In genomic region chr6:69673298-69673697, GRCh38 we compare ENCODE assay signal across 21 cellular contexts.
DNase-seq lines count a peak whose midpoint lies in the region; ATAC-seq, FAIRE-seq and TF ChIP-seq lines count a peak whose summit lies in the region.
"Had no signal": no experiment of that assay in that cellular context is flagged by ENCODE, and none has a peak within 500 bp of the region (broad histone marks: within the 10 kb centered on the region; RNA-seq: fewer than 3 reads in every experiment).

No MANE protein-coding gene starts in this region.

- FAIRE-seq in K562 (lab: Jason Lieb, UNC), result peak; percentile 19
- FAIRE-seq: G401.6, GM19239, H1 had no signal

- intact Hi-C loops in K562 (cut with micrococcal nuclease) (no loop called here), mucosa of descending colon (cut with DNase I, micrococcal nuclease) (no loop called here), ovary (cut with DNase I) (no loop called here), heart right ventricle (cut with DNase I) (no loop called here)

- no peaks in the 10 kb centered on the region for H3K4me1 ChIP-seq in K562 (replicated peaks in 1 of 2; ENCODE audit: control insufficient read depth in 2 of 2, insufficient read depth in 2 of 2, low read length in 2 of 2)
- no peaks in the 10 kb centered on the region for H3K4me1 ChIP-seq in mucosa of descending colon (ENCODE audit: low read depth)
- H3K4me1 ChIP-seq in ovary (ENCODE audit: insufficient read depth), result no peaks in the 10 kb centered on the region
- H3K4me1 ChIP-seq in Karpas-422 (ENCODE audit: low read length), result peaks cover 7% of the 10 kb centered on the region; the same call in 1 of the 2 replicates
- no peaks in the 10 kb centered on the region for H3K4me1 ChIP-seq in heart right ventricle

- TF ChIP-seq EP300 in K562 (IDR thresholded peaks at IDR 0.05; ENCODE audit: low read length) (no peak), ovary (IDR thresholded peaks at IDR 0.05) (no peak)

- no peaks in the 10 kb centered on the region for H4K20me1 ChIP-seq in K562 (replicated peaks; ENCODE audit: control insufficient read depth, insufficient read depth, low read length)
- no peaks in the 10 kb centered on the region for H4K20me1 ChIP-seq in Karpas-422 (ENCODE audit: insufficient read depth, low read depth, low read length)

- H3K4me2 ChIP-seq in K562 (ENCODE audit: insufficient read depth, low read length), result no peak overlapping the region
- H3K4me2 ChIP-seq in Karpas-422 (ENCODE audit: low read depth, low read length, poor library complexity, severe bottlenecking), result no peak overlapping the region

- WGBS in K562 (ENCODE audit: insufficient coverage, low coverage, missing lambda C conversion rate), result 18% methylated on average over 2 of the region's 2 CpGs
- 39 to 47% (median 39%) methylated on average over 2 of the region's 2 CpGs for WGBS in ovary, 3 donors
- 78 to 82% methylated on average over 2 of the region's 2 CpGs for WGBS in heart right ventricle, 2 donors

- no peaks in the 10 kb centered on the region for H3K9me3 ChIP-seq in K562 (replicated peaks; ENCODE audit: control insufficient read depth, insufficient read depth, low read depth, low read length)
- H3K9me3 ChIP-seq in mucosa of descending colon, result no peaks in the 10 kb centered on the region
- H3K9me3 ChIP-seq in ovary, result no peaks in the 10 kb centered on the region
- no peaks in the 10 kb centered on the region for H3K9me3 ChIP-seq in Karpas-422 (ENCODE audit: low read length)
- no peaks in the 10 kb centered on the region for H3K9me3 ChIP-seq in heart right ventricle

- H3K27ac ChIP-seq in K562 (ENCODE audit: extremely low read depth, low read depth, low read length), result no peak overlapping the region
- no peak overlapping the region for H3K27ac ChIP-seq in ovary
- no peak overlapping the region for H3K27ac ChIP-seq in Karpas-422 (ENCODE audit: low read length)
- no peak overlapping the region for H3K27ac ChIP-seq in heart right ventricle
- H3K27ac ChIP-seq: HL-60, RWPE1 had no signal

- CTCF ChIA-PET in K562 (lab: Yijun Ruan, JAX; ENCODE audit: low intra/inter-chr PET ratio), result no interaction called here

- peak; percentile 17 for DNase-seq in NCI-H82 (lab: John Stamatoyannopoulos, UW)
- DNase-seq in NCI-H82 treated with DMSO at 0.1 percent for 48 hours (lab: John Stamatoyannopoulos, UW; ENCODE audit: unreplicated experiment), result no peak
- peak in 1 of 4 experiments; percentile 7 for DNase-seq in K562 (ENCODE audit: extremely low read depth in 1 of 4, low spot score in 3 of 4)
- DNase-seq in mucosa of descending colon, result no peak
- DNase-seq in ovary, result no peak
- DNase-seq in Karpas-422, result no peak
- DNase-seq in GDM1 (lab: John Stamatoyannopoulos, UW), result no peak
- DNase-seq in heart right ventricle, result no peak
- DNase-seq: CD4-positive, CD25-positive, alpha-beta regulatory T cell; HCEC 1CT; NCI-H2029; NCI-H524 treated with DMSO at 0.1 percent for 48 hours; SHP77; T-cell had no signal

- H3K79me2 ChIP-seq in K562 (ENCODE audit: control insufficient read depth, insufficient read depth, low read length), result no peaks in the 10 kb centered on the region
- no peaks in the 10 kb centered on the region for H3K79me2 ChIP-seq in Karpas-422 (ENCODE audit: low read length)

- H3K27me3 ChIP-seq in K562 (ENCODE audit: control insufficient read depth in 2 of 2, insufficient read depth in 2 of 2, low read length in 2 of 2), result no peaks in the 10 kb centered on the region
- H3K27me3 ChIP-seq in ovary, result no peaks in the 10 kb centered on the region
- no peaks in the 10 kb centered on the region for H3K27me3 ChIP-seq in Karpas-422 (ENCODE audit: low read length)
- no peaks in the 10 kb centered on the region for H3K27me3 ChIP-seq in heart right ventricle

- TF ChIP-seq POLR2A in K562 (conservative IDR thresholded peaks at IDR 0.05) (no peak), ovary (IDR thresholded peaks at IDR 0.05) (no peak)

- POLR2A ChIA-PET in K562 (lab: Yijun Ruan, JAX), result no interaction called here

- H3K9ac ChIP-seq in K562 (ENCODE audit: insufficient read depth in 1 of 2, low read depth in 2 of 2, low read length in 2 of 2) (no peak overlapping the region), Karpas-422 (ENCODE audit: low read length) (no peak overlapping the region)

- TF ChIP-seq RAD21 in K562 (CRISPR knock-in tag; conservative IDR thresholded peaks at IDR 0.05 in 1 of 2, IDR thresholded peaks at IDR 0.05 in 1 of 2), result no peak

- in situ Hi-C loops in K562 (cut with MboI), result no loop called here

- no peak overlapping the region for H2AFZ ChIP-seq in K562 (ENCODE audit: low read depth, low read length)
- no peak overlapping the region for H2AFZ ChIP-seq in Karpas-422 (ENCODE audit: low read length)

- H3K36me3 ChIP-seq in K562 (ENCODE audit: control insufficient read depth, insufficient read depth, low read length), result no peaks in the 10 kb centered on the region; the same call in 1 of the 3 replicates
- H3K36me3 ChIP-seq in mucosa of descending colon (ENCODE audit: low read depth), result no peaks in the 10 kb centered on the region
- no peaks in the 10 kb centered on the region for H3K36me3 ChIP-seq in ovary
- H3K36me3 ChIP-seq in Karpas-422 (ENCODE audit: insufficient read depth, low read length), result peaks cover 12% of the 10 kb centered on the region
- H3K36me3 ChIP-seq in heart right ventricle, result peaks cover 0 to 80% (median 31%) of the 10 kb centered on the region in 9 donors

- H3K4me3 ChIP-seq in K562, result no peak overlapping the region
- H3K4me3 ChIP-seq in mucosa of descending colon, result no peak overlapping the region
- no peak overlapping the region for H3K4me3 ChIP-seq in ovary
- H3K4me3 ChIP-seq in Karpas-422 (ENCODE audit: low read length), result no peak overlapping the region
- H3K4me3 ChIP-seq in heart right ventricle, result no peak overlapping the region
- H3K4me3 ChIP-seq: GM12878 had no signal

- no peaks in the 10 kb centered on the region for H3K9me2 ChIP-seq in Karpas-422 (replicated peaks; ENCODE audit: insufficient read depth, low read length)

- H3K9me1 ChIP-seq in K562 (ENCODE audit: control insufficient read depth, insufficient read depth, low read length), result no peaks in the 10 kb centered on the region

- TF ChIP-seq CTCF in K562 (IDR thresholded peaks at IDR 0.05 in 2 of 3, conservative IDR thresholded peaks at IDR 0.05 in 1 of 3; ENCODE audit: insufficient read depth in 2 of 3, low read depth in 1 of 3, low read length in 3 of 3), result no peak
- no peak for TF ChIP-seq CTCF in mucosa of descending colon (IDR thresholded peaks at IDR 0.05)
- TF ChIP-seq CTCF in ovary (IDR thresholded peaks at IDR 0.05), result no peak
- no peak for TF ChIP-seq CTCF in heart right ventricle (IDR thresholded peaks at IDR 0.05)

- 0 out of 3 replicates have a peak, but pooled peaks have one; percentile 53 for ATAC-seq in K562
- peak; percentile 38 for ATAC-seq in mucosa of descending colon
- no peak for ATAC-seq in heart right ventricle
- ATAC-seq: GM12878, Panc1, T-cell had no signal

- no TSS peak for BruUV-seq in K562 (replicated peaks; lab: Mats Ljungman, UMichigan)

TF ChIP-seq in K562, 482 proteins besides CTCF, POLR2A, EP300 and RAD21:
- TF ChIP-seq MEIS2 (IDR thresholded peaks at IDR 0.05; ENCODE audit: partially characterized antibody) (peak; percentile 78), PKNOX1 (IDR thresholded peaks at IDR 0.05) (peak; percentile 83), NFE2L1 (tag; IDR thresholded peaks at IDR 0.05; ENCODE audit: borderline replicate concordance, low read depth) (no peak)

Comparison
In these comparisons a context has a peak if more than half of its experiments do, and no peak if none do; other contexts are left out.
1. ATAC-seq: peak in K562 (single experiment) and mucosa of descending colon (single experiment); none in heart right ventricle (0 of 8).